Comparison of ENCODE assay signal across 14 cellular contexts in genomic region chr14:77014004-77014604, GRCh38. TPM values are rescaled to one million over a fixed set of nuclear protein-coding genes. Genes with fewer than 3 reads are reported as not detected.
DNase-seq lines count a peak whose midpoint lies in the region; ATAC-seq, FAIRE-seq and TF ChIP-seq lines count a peak whose summit lies in the region.
"Had no signal": no experiment of that assay in that cellular context is flagged by ENCODE, and none has a peak within 500 bp of the region (broad histone marks: within the 10 kb centered on the region; RNA-seq: fewer than 3 reads in every experiment).

No MANE protein-coding gene starts in this region.

- ATAC-seq in K562 (no peak), psoas muscle (peak; percentile 72 to 92 (median 87)), GM19467 (IDR thresholded peaks at IDR 0.05; ENCODE audit: unreplicated experiment) (no peak)

- no peak for TF ChIP-seq POLR2A in K562 (conservative IDR thresholded peaks at IDR 0.05)

- BruUV-seq in K562 (replicated peaks; lab: Mats Ljungman, UMichigan): no TSS peak

- H3K4me2 ChIP-seq in K562 (ENCODE audit: insufficient read depth, low read length): no peak overlapping the region

- H3K9me3 ChIP-seq in K562 (replicated peaks; ENCODE audit: control insufficient read depth, insufficient read depth, low read depth, low read length) (no peaks in the 10 kb centered on the region), psoas muscle (no peaks in the 10 kb centered on the region)

- H3K27me3 ChIP-seq in K562 (ENCODE audit: control insufficient read depth in 2 of 2, insufficient read depth in 2 of 2, low read length in 2 of 2) (no peaks in the 10 kb centered on the region), psoas muscle (ENCODE audit: insufficient read depth in 3 of 3, low read length in 2 of 3) (no peaks in the 10 kb centered on the region)

- H3K36me3 Mint-ChIP-seq in activated naive CD4-positive, alpha-beta T cell treated with anti-CD3 and anti-CD28 coated beads for 36 hours (ENCODE audit: low read depth): no peaks in the 10 kb centered on the region
- H3K36me3 Mint-ChIP-seq: CD4-positive, CD25-positive, alpha-beta regulatory T cell had no signal

- TF ChIP-seq RAD21 in K562 (CRISPR knock-in tag; conservative IDR thresholded peaks at IDR 0.05 in 1 of 2, IDR thresholded peaks at IDR 0.05 in 1 of 2): no peak

- H3K27ac Mint-ChIP-seq in activated naive CD4-positive, alpha-beta T cell treated with anti-CD3 and anti-CD28 coated beads for 36 hours: no peak overlapping the region
- H3K27ac Mint-ChIP-seq: CD4-positive, CD25-positive, alpha-beta regulatory T cell had no signal

- DNase-seq in EH (ENCODE audit: low read depth) (peak; percentile 83), K562 (ENCODE audit: extremely low read depth in 1 of 4, low spot score in 3 of 4) (no peak), hippocampal formation (lab: John Stamatoyannopoulos, UW) (peak; percentile 37 to 38), psoas muscle (peak in 1 of 2 donors; percentile 66), HUDEP-2 (lab: John Stamatoyannopoulos, UW; ENCODE audit: unreplicated experiment in 76 of 76) (no peak), HuH-7 (ENCODE audit: low spot score) (no peak)
- DNase-seq in activated naive CD4-positive, alpha-beta T cell treated with anti-CD3 and anti-CD28 coated beads for 36 hours: no peak
- DNase-seq: CD4-positive, CD25-positive, alpha-beta regulatory T cell; effector memory CD4-positive, alpha-beta T cell; GOT3; NCI-H2107; stimulated activated CD4-positive, alpha-beta T cell treated with anti-CD3 and anti-CD28 coated beads, Interleukin-4, amount 100 ng/mL, for 4 hours; T-helper 1 cell had no signal

- peaks cover 13% of the 10 kb centered on the region for H3K4me1 Mint-ChIP-seq in activated naive CD4-positive, alpha-beta T cell treated with anti-CD3 and anti-CD28 coated beads for 36 hours (ENCODE audit: low read depth)

- H3K9ac ChIP-seq in K562 (ENCODE audit: insufficient read depth in 1 of 2, low read depth in 2 of 2, low read length in 2 of 2): peak overlapping the region in 1 of 2 experiments; percentile 58; a peak in 2 of 4 replicates

- no peak for TF ChIP-seq EP300 in K562 (IDR thresholded peaks at IDR 0.05; ENCODE audit: low read length)

- H2AFZ ChIP-seq in K562 (ENCODE audit: low read depth, low read length): no peak overlapping the region

- no peaks in the 10 kb centered on the region for H4K20me1 ChIP-seq in K562 (replicated peaks; ENCODE audit: control insufficient read depth, insufficient read depth, low read length)

- CTCF ChIA-PET in K562 (lab: Yijun Ruan, JAX; ENCODE audit: low intra/inter-chr PET ratio): no interaction called here
- CTCF ChIA-PET in activated naive CD4-positive, alpha-beta T cell treated with anti-CD3 and anti-CD28 coated beads for 36 hours (lab: Charles Lee): interaction anchor here (0.6 to 1.8 kb wide), 3 partner anchors 31 to 101 kb away, joined by 4 to 6 read pairs (median 4); no protein-coding TSS in a partner anchor

- TF ChIP-seq CTCF in K562 (IDR thresholded peaks at IDR 0.05 in 2 of 3, conservative IDR thresholded peaks at IDR 0.05 in 1 of 3; ENCODE audit: insufficient read depth in 2 of 3, low read depth in 1 of 3, low read length in 3 of 3): no peak
- no peak for TF ChIP-seq CTCF in psoas muscle (IDR thresholded peaks at IDR 0.05)

- H3K4me1 ChIP-seq in K562 (replicated peaks in 1 of 2; ENCODE audit: control insufficient read depth in 2 of 2, insufficient read depth in 2 of 2, low read length in 2 of 2) (no peaks in the 10 kb centered on the region; a peak in 2 of 5 replicates), psoas muscle (peaks cover 18% of the 10 kb centered on the region)

- in situ Hi-C loops in K562 (cut with MboI): loop anchor here (5.0 kb wide), 1 partner anchor 47 kb away; no protein-coding TSS in a partner anchor

- H3K4me3 ChIP-seq in K562: no peak overlapping the region
- no peak overlapping the region for H3K4me3 ChIP-seq in psoas muscle

- no peaks in the 10 kb centered on the region for H3K27me3 Mint-ChIP-seq in activated naive CD4-positive, alpha-beta T cell treated with anti-CD3 and anti-CD28 coated beads for 36 hours (ENCODE audit: low read depth)

- no peaks in the 10 kb centered on the region for H3K36me3 ChIP-seq in K562 (ENCODE audit: control insufficient read depth, insufficient read depth, low read length)
- no peaks in the 10 kb centered on the region for H3K36me3 ChIP-seq in psoas muscle (ENCODE audit: insufficient read depth in 1 of 2, low read depth in 1 of 2)

- no peaks in the 10 kb centered on the region for H3K9me3 Mint-ChIP-seq in activated naive CD4-positive, alpha-beta T cell treated with anti-CD3 and anti-CD28 coated beads for 36 hours

- no peak overlapping the region for H3K4me3 Mint-ChIP-seq in activated naive CD4-positive, alpha-beta T cell treated with anti-CD3 and anti-CD28 coated beads for 36 hours
- H3K4me3 Mint-ChIP-seq: CD4-positive, CD25-positive, alpha-beta regulatory T cell had no signal

- POLR2A ChIA-PET in K562 (lab: Yijun Ruan, JAX): interaction anchor here (0.6 to 2.0 kb wide), 2 partner anchors 10 to 39 kb away, joined by 3 to 10 read pairs; no protein-coding TSS in a partner anchor

- H3K27ac ChIP-seq in K562 (ENCODE audit: extremely low read depth, low read depth, low read length) (no peak overlapping the region), psoas muscle (peak overlapping the region; percentile 21)

- intact Hi-C loops in K562 (cut with micrococcal nuclease): loop anchor here (5.0 kb wide), 1 partner anchor 38 kb away; no protein-coding TSS in a partner anchor
- intact Hi-C loops in psoas muscle (cut with DNase I): no loop called here
- intact Hi-C loops in activated naive CD4-positive, alpha-beta T cell treated with anti-CD3 and anti-CD28 coated beads for 36 hours (cut with micrococcal nuclease): no loop called here

- no peaks in the 10 kb centered on the region for H3K9me1 ChIP-seq in K562 (ENCODE audit: control insufficient read depth, insufficient read depth, low read length)

- no peaks in the 10 kb centered on the region for H3K79me2 ChIP-seq in K562 (ENCODE audit: control insufficient read depth, insufficient read depth, low read length)

- 53% methylated on average over 6 of the region's 9 CpGs for WGBS in K562 (ENCODE audit: insufficient coverage, low coverage, missing lambda C conversion rate)
- WGBS in psoas muscle, 3 donors: 26 to 42% (median 26%) methylated on average over 9 of the region's 9 CpGs

- no peak for FAIRE-seq in K562 (lab: Jason Lieb, UNC)

TF ChIP-seq in K562, 482 proteins besides CTCF, POLR2A, EP300 and RAD21 (continues in another document):
- TF ChIP-seq TFE3 (CRISPR knock-in tag; IDR thresholded peaks at IDR 0.05) (peak; percentile 62), ZNF76 (CRISPR knock-in tag; IDR thresholded peaks at IDR 0.05; ENCODE audit: borderline replicate concordance) (no peak), USF2 (CRISPR knock-in tag; IDR thresholded peaks at IDR 0.05) (peak; percentile 36; the same call in 1 of the 2 replicates), KAT7 (CRISPR knock-in tag; IDR thresholded peaks at IDR 0.05; ENCODE audit: borderline replicate concordance) (no peak), ESRRA (IDR thresholded peaks at IDR 0.05; ENCODE audit: borderline replicate concordance, low read depth) (peak; percentile 40; the same call in 1 of the 2 replicates), SPI1 (IDR thresholded peaks at IDR 0.05; ENCODE audit: borderline replicate concordance, low read depth, low read length) (no peak), JUNB (CRISPR knock-in tag; conservative IDR thresholded peaks at IDR 0.05) (no peak)

RNA-seq across cellular contexts. Expression of gene IRF2BPL, which starts 14.4 kb away (rescaled TPM):
- 1.8 and 3.8 TPM in 2 replicates for total RNA-seq in K562 (2011; cell fraction: chromatin; rRNA removed; ENCODE audit: low replicate concordance)
- total RNA-seq in K562 (2011; cell fraction: nucleolus; rRNA removed): 5.5 and 6.5 TPM in 2 replicates
- 2.5 and 3.7 TPM in 2 replicates for total RNA-seq in K562 (2011; cell fraction: nucleoplasm; rRNA removed)
- total RNA-seq in K562 (2014; rRNA removed): 14.4 and 18.2 TPM in 2 replicates
- total RNA-seq in K562 (2014; rRNA removed; fragmentation: Illumina TruSeq; extraction: Trizol): 2.4 and 2.5 TPM in 2 replicates
- 4.2 and 5.1 TPM in 2 replicates for total RNA-seq in K562 (2015; rRNA removed; fragmentation: Illumina TruSeq; extraction: Trizol)
- total RNA-seq in K562 (2021): 21.6 and 22.1 TPM in 2 replicates
- polyA plus RNA-seq in K562 (2011; rRNA removed): 1.3 and 2.8 TPM in 2 replicates
- 1.7 and 4.5 TPM in 2 replicates for polyA plus RNA-seq in K562 (2011; cell fraction: cytosol; rRNA removed)
- 3.2 and 4.7 TPM in 2 replicates for polyA plus RNA-seq in K562 (2011; cell fraction: nucleus; rRNA removed)
- 16.8 and 19.2 TPM in 2 replicates for polyA plus RNA-seq in K562 (2012)
- 2.5 and 3.6 TPM in 2 replicates for polyA plus RNA-seq in K562 (2014; fragmentation: Illumina TruSeq; extraction: Trizol)
- under 1 TPM; 0.52 to 0.75 TPM for polyA plus RNA-seq in K562 (2014; fragmentation: Nextera tagmentation; extraction: Ambion mirVana)
- 6.5 and 6.9 TPM in 2 replicates for polyA plus RNA-seq in K562 (2014; rRNA removed)
- polyA minus RNA-seq in K562 (2011; rRNA and poly(A)+ RNA removed): 2.2 TPM in 2 replicates
- polyA minus RNA-seq in K562 (2011; cell fraction: cytosol; rRNA and poly(A)+ RNA removed): 6.6 and 10.5 TPM in 2 replicates
- polyA minus RNA-seq in K562 (2011; cell fraction: nucleus; rRNA and poly(A)+ RNA removed): 3.1 and 5.6 TPM in 2 replicates
- total RNA-seq in psoas muscle: 10 to 100 TPM in 3 of 4 donors, 1 to 10 TPM in 1; 9.7 to 26.3 (median 21.7) TPM
- 1 to 10 TPM; 3.8 to 9.5 (median 4.4) TPM for polyA plus RNA-seq in psoas muscle
- total RNA-seq in activated naive CD4-positive, alpha-beta T cell treated with anti-CD3 and anti-CD28 coated beads for 36 hours: 10 to 100 TPM; 34.8 to 35.2 TPM

Comparison
In these comparisons a context has a peak if more than half of its experiments do, and no peak if none do; other contexts are left out.
1. DNase-seq: peak in EH (single experiment) and hippocampal formation (2 of 2); none in K562 (0 of 4), HUDEP-2 (0 of 76), activated naive CD4-positive, alpha-beta T cell treated with anti-CD3 and anti-CD28 coated beads for 36 hours (single experiment) and HuH-7 (single experiment).
2. ATAC-seq: peak in psoas muscle (4 of 4); none in K562 (single experiment) and GM19467 (single experiment).